ENCODE assay signal across 14 cellular contexts in genomic region chr1:154384650-154385557, GRCh38. TPM values are rescaled to one million over a fixed set of nuclear protein-coding genes. Genes with fewer than 3 reads are reported as not detected.
DNase-seq lines count a peak whose midpoint lies in the region; ATAC-seq and TF ChIP-seq lines count a peak whose summit lies in the region.
"Had no signal": no experiment of that assay in that cellular context is flagged by ENCODE, and none has a peak within 500 bp of the region (broad histone marks: within the 10 kb centered on the region; RNA-seq: fewer than 3 reads in every experiment).

No MANE protein-coding gene starts in this region.

- peak overlapping the region; percentile 69 for H3K4me3 Mint-ChIP-seq in activated T-cell treated with anti-CD3 and anti-CD28 coated beads, Interleukin-2, amount 50 U/mL, for 24 hours
- H3K4me3 Mint-ChIP-seq in central memory CD8-positive, alpha-beta T cell: peak overlapping the region; percentile 69
- peak overlapping the region; percentile 69 for H3K4me3 Mint-ChIP-seq in stimulated activated effector memory CD8-positive, alpha-beta T cell treated with anti-CD3 and anti-CD28 coated beads, Interleukin-12 subunit alpha, Interleukin-12 subunit beta, amount 100 ng/mL, for 72 hours
- H3K4me3 Mint-ChIP-seq: type B pancreatic cell had no signal

- H3K4me3 ChIP-seq in PC-3 (ENCODE audit: low read length): no peak overlapping the region
- H3K4me3 ChIP-seq in SJCRH30: no peak overlapping the region
- H3K4me3 ChIP-seq: ovary had no signal

- POLR2A ChIA-PET in PC-3 (lab: Charles Lee; ENCODE audit: unreplicated experiment): no interaction called here

- H3K9ac ChIP-seq in PC-3 (ENCODE audit: low read length): no peak overlapping the region

- no peaks in the 10 kb centered on the region for H3K36me3 Mint-ChIP-seq in activated T-cell treated with anti-CD3 and anti-CD28 coated beads, Interleukin-2, amount 50 U/mL, for 24 hours (ENCODE audit: low read depth)
- peaks cover 8% of the 10 kb centered on the region for H3K36me3 Mint-ChIP-seq in central memory CD8-positive, alpha-beta T cell (ENCODE audit: insufficient read depth)
- peaks cover 7% of the 10 kb centered on the region for H3K36me3 Mint-ChIP-seq in stimulated activated effector memory CD8-positive, alpha-beta T cell treated with anti-CD3 and anti-CD28 coated beads, Interleukin-12 subunit alpha, Interleukin-12 subunit beta, amount 100 ng/mL, for 72 hours
- H3K36me3 Mint-ChIP-seq: type B pancreatic cell had no signal

- no peak for DNase-seq in activated T-cell treated with anti-CD3 and anti-CD28 coated beads, Interleukin-2, amount 50 U/mL, for 24 hours
- no peak for DNase-seq in activated T-cell treated with anti-CD3 and anti-CD28 coated beads, Interleukin-2, amount 50 U/mL, for 48 hours
- DNase-seq in PC-3: no peak
- DNase-seq in central memory CD8-positive, alpha-beta T cell (ENCODE audit: low spot score in 2 of 2): no peak
- DNase-seq in stimulated activated effector memory CD8-positive, alpha-beta T cell treated with anti-CD3 and anti-CD28 coated beads, Interleukin-12 subunit alpha, Interleukin-12 subunit beta, amount 100 ng/mL, for 72 hours (ENCODE audit: low spot score in 2 of 2): no peak
- DNase-seq in SJCRH30: no peak
- DNase-seq in kidney glomerular epithelial cell (lab: John Stamatoyannopoulos, UW): no peak
- DNase-seq: DMS79 treated with DMSO at 0.1 percent for 48 hours, mammary epithelial cell, NCI-H146, NCI-H510A had no signal

- H4K20me1 ChIP-seq in PC-3 (ENCODE audit: low read length): no peaks in the 10 kb centered on the region

- H3K4me1 ChIP-seq in PC-3 (ENCODE audit: insufficient read depth, low read length) (no peaks in the 10 kb centered on the region), SJCRH30 (no peaks in the 10 kb centered on the region)

- no peaks in the 10 kb centered on the region for H3K27me3 ChIP-seq in PC-3 (ENCODE audit: low read length)
- no peaks in the 10 kb centered on the region for H3K27me3 ChIP-seq in SJCRH30
- H3K27me3 ChIP-seq: ovary had no signal

- peaks cover 44% of the 10 kb centered on the region for H3K4me1 Mint-ChIP-seq in activated T-cell treated with anti-CD3 and anti-CD28 coated beads, Interleukin-2, amount 50 U/mL, for 24 hours (ENCODE audit: low read depth)
- peaks cover 23% of the 10 kb centered on the region for H3K4me1 Mint-ChIP-seq in central memory CD8-positive, alpha-beta T cell
- H3K4me1 Mint-ChIP-seq in stimulated activated effector memory CD8-positive, alpha-beta T cell treated with anti-CD3 and anti-CD28 coated beads, Interleukin-12 subunit alpha, Interleukin-12 subunit beta, amount 100 ng/mL, for 72 hours: peaks cover 31% of the 10 kb centered on the region

- no peaks in the 10 kb centered on the region for H3K36me3 ChIP-seq in PC-3 (ENCODE audit: low read depth, low read length)
- H3K36me3 ChIP-seq in SJCRH30: no peaks in the 10 kb centered on the region
- H3K36me3 ChIP-seq: ovary had no signal

- H3K27ac ChIP-seq in PC-3 (ENCODE audit: low read length) (no peak overlapping the region), SJCRH30 (no peak overlapping the region)
- H3K27ac ChIP-seq: ovary had no signal

- H3K9me3 ChIP-seq in PC-3 (ENCODE audit: low read length): no peaks in the 10 kb centered on the region
- H3K9me3 ChIP-seq in SJCRH30 (replicated peaks): no peaks in the 10 kb centered on the region
- H3K9me3 ChIP-seq: ovary had no signal

- CTCF ChIA-PET in PC-3 (lab: Charles Lee): no interaction called here

- peak overlapping the region; percentile 96 for H3K27ac Mint-ChIP-seq in activated T-cell treated with anti-CD3 and anti-CD28 coated beads, Interleukin-2, amount 50 U/mL, for 24 hours
- peak overlapping the region; percentile 95 for H3K27ac Mint-ChIP-seq in central memory CD8-positive, alpha-beta T cell (ENCODE audit: low read depth)
- peak overlapping the region; percentile 93 for H3K27ac Mint-ChIP-seq in stimulated activated effector memory CD8-positive, alpha-beta T cell treated with anti-CD3 and anti-CD28 coated beads, Interleukin-12 subunit alpha, Interleukin-12 subunit beta, amount 100 ng/mL, for 72 hours
- H3K27ac Mint-ChIP-seq: type B pancreatic cell had no signal

- H2AFZ ChIP-seq in PC-3 (ENCODE audit: low read length): 0 out of 2 replicates have a peak overlapping the region, but pooled peaks have one; percentile 30

- H3F3A ChIP-seq in PC-3 (ENCODE audit: low read length, unreplicated experiment): no peaks in the 10 kb centered on the region

- H3K27me3 Mint-ChIP-seq in activated T-cell treated with anti-CD3 and anti-CD28 coated beads, Interleukin-2, amount 50 U/mL, for 24 hours: no peaks in the 10 kb centered on the region
- no peaks in the 10 kb centered on the region for H3K27me3 Mint-ChIP-seq in central memory CD8-positive, alpha-beta T cell

- no peaks in the 10 kb centered on the region for H3K79me2 ChIP-seq in PC-3 (ENCODE audit: low read length)

- H3K4me2 ChIP-seq in PC-3 (ENCODE audit: low read length): no peak overlapping the region

- no peak for TF ChIP-seq CTCF in PC-3 (conservative IDR thresholded peaks at IDR 0.05; ENCODE audit: low read depth, low read length)

- ATAC-seq in PC-3 (no peak), GM21381 (IDR thresholded peaks at IDR 0.05; ENCODE audit: unreplicated experiment) (no peak)
- no peak for ATAC-seq in central memory CD8-positive, alpha-beta T cell (replicated peaks; ENCODE audit: extremely low read depth, poor library complexity, severe bottlenecking)
- no peak for ATAC-seq in stimulated activated effector memory CD8-positive, alpha-beta T cell treated with anti-CD3 and anti-CD28 coated beads, Interleukin-12 subunit alpha, Interleukin-12 subunit beta, amount 100 ng/mL, for 72 hours

- BruUV-seq in PC-3 (replicated peaks; lab: Mats Ljungman, UMichigan): no TSS peak

- intact Hi-C loops in PC-3 (cut with micrococcal nuclease): no loop called here

- no peaks in the 10 kb centered on the region for H3K9me3 Mint-ChIP-seq in activated T-cell treated with anti-CD3 and anti-CD28 coated beads, Interleukin-2, amount 50 U/mL, for 24 hours
- no peaks in the 10 kb centered on the region for H3K9me3 Mint-ChIP-seq in central memory CD8-positive, alpha-beta T cell
- H3K9me3 Mint-ChIP-seq in stimulated activated effector memory CD8-positive, alpha-beta T cell treated with anti-CD3 and anti-CD28 coated beads, Interleukin-12 subunit alpha, Interleukin-12 subunit beta, amount 100 ng/mL, for 72 hours: no peaks in the 10 kb centered on the region
- H3K9me3 Mint-ChIP-seq: type B pancreatic cell had no signal

- H3K9me2 ChIP-seq in PC-3 (replicated peaks; ENCODE audit: low read length): no peaks in the 10 kb centered on the region

RNA-seq across cellular contexts. Expression of gene IL6R, which starts 20.2 kb away (rescaled TPM):
- total RNA-seq in PC-3 (2014; rRNA removed): 16.1 and 43.3 TPM in 2 replicates
- total RNA-seq in SJCRH30 (2014; rRNA removed; shearing (Covaris generic)): 0.53 and 1.1 TPM in 2 replicates

RNA-seq across cellular contexts. Expression of gene ATP8B2, which starts 59.6 kb away (rescaled TPM):
- 25.7 and 36.3 TPM in 2 replicates for total RNA-seq in PC-3 (2014; rRNA removed)
- 21.2 and 25.7 TPM in 2 replicates for total RNA-seq in SJCRH30 (2014; rRNA removed; shearing (Covaris generic))
